1 cellular context compared by ENCODE assay signal in genomic region chrX:86002076-86002896, GRCh38.
TF ChIP-seq lines count a peak whose summit lies in the region.

No MANE protein-coding gene starts in this region.

TF ChIP-seq in IMR-90, 13 proteins besides CTCF, POLR2A, EP300 and RAD21 (continued from another document):
- TF ChIP-seq SMC3 (IDR thresholded peaks at IDR 0.05; ENCODE audit: low read depth, low read length) (no peak), ELK1 (IDR thresholded peaks at IDR 0.05; ENCODE audit: borderline replicate concordance, low read depth, low read length) (no peak), CHD1 (IDR thresholded peaks at IDR 0.05; ENCODE audit: low read depth, low read length) (no peak), CEBPB (IDR thresholded peaks at IDR 0.05; ENCODE audit: low read depth, low read length) (no peak), MAZ (IDR thresholded peaks at IDR 0.05; ENCODE audit: borderline replicate concordance, low read depth, low read length) (no peak), RCOR1 (IDR thresholded peaks at IDR 0.05; ENCODE audit: insufficient replicate concordance, low read length) (no peak), RFX5 (IDR thresholded peaks at IDR 0.05; ENCODE audit: low read depth, low read length) (no peak), MXI1 (IDR thresholded peaks at IDR 0.05; ENCODE audit: borderline replicate concordance, low read depth, low read length) (no peak)
